Comparison of ENCODE assay signal across 1 cellular context in the genomic region with DNA sequence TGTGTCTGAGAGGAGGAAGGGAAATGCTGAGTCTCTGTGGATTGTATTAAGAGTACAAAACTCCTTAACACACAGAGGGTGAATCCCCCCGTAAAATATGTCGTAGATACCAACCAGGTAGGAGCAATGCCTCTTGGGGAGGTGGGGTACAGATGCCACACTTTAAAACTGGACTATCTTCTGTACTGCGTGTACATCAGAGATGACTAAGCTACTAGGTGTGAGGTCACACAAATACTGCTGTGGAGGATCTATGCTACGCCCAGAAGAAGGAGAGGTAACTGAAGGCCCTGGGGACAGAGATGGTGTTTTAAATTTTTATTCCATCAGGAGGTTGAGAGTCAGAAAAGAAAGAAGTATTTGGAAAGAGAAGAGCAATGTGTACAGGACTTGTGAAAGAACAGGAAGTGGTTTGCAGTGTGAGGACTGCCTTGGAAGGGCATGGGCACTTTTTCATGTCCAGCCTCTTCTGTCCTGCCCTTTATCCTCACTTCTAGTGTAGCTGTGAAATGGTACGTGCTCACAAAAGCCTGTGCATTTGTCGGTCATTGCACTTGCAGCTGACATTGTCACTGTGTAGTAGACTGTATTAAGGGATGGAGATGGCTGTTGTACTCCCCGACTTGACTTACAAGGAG.
TF ChIP-seq lines count a peak whose summit lies in the region.

No MANE protein-coding gene starts in this region.

TF ChIP-seq in SK-N-SH treated with all-trans-retinoic acid at 6 μM for 48 hours, 23 proteins besides CTCF, POLR2A, EP300 and RAD21 (continued from another document):
- TF ChIP-seq POU6F1 (CRISPR knock-in tag; IDR thresholded peaks at IDR 0.05; ENCODE audit: borderline replicate concordance, low read depth) (no peak), ISL1 (CRISPR knock-in tag; IDR thresholded peaks at IDR 0.05) (no peak), PPARA (CRISPR knock-in tag; IDR thresholded peaks at IDR 0.05; ENCODE audit: borderline replicate concordance) (no peak), ZFP3 (CRISPR knock-in tag; IDR thresholded peaks at IDR 0.05) (no peak), CSDC2 (CRISPR knock-in tag; IDR thresholded peaks at IDR 0.05) (no peak), ZFP30 (CRISPR knock-in tag; IDR thresholded peaks at IDR 0.05) (no peak)
